Comparison of ENCODE assay signal across 17 cellular contexts in genomic region chr15:50872832-50873231, GRCh38. TPM values are rescaled to one million over a fixed set of nuclear protein-coding genes. Genes with fewer than 3 reads are reported as not detected.
DNase-seq lines count a peak whose midpoint lies in the region; ATAC-seq, FAIRE-seq and TF ChIP-seq lines count a peak whose summit lies in the region.
"Had no signal": no experiment of that assay in that cellular context is flagged by ENCODE, and none has a peak within 500 bp of the region (broad histone marks: within the 10 kb centered on the region; RNA-seq: fewer than 3 reads in every experiment).

No MANE protein-coding gene starts in this region.

- H3K36me3 ChIP-seq in mesodermal cell (ENCODE audit: control insufficient read depth, insufficient read depth, low read length) = no peaks in the 10 kb centered on the region

- ATAC-seq in HG02678 (IDR thresholded peaks at IDR 0.05; ENCODE audit: unreplicated experiment) (no peak), GM19455 (IDR thresholded peaks at IDR 0.05; ENCODE audit: unreplicated experiment) (no peak)
- ATAC-seq: HepG2 had no signal

- peaks cover 10% of the 10 kb centered on the region for H3K4me1 ChIP-seq in mesodermal cell (ENCODE audit: control insufficient read depth, insufficient read depth, low read length, poor library complexity, severe bottlenecking)

- DNase-seq in GM12891 (ENCODE audit: insufficient read length, low spot score) (no peak), renal cortical epithelial cell (ENCODE audit: low read depth) (peak; percentile 18), T-helper 9 cell (no peak)
- DNase-seq: CD8-positive, alpha-beta memory T cell; DMS 273 treated with DMSO at 0.1 percent for 48 hours; DMS79; EL; GM23248; H7 had no signal

- H3K27ac ChIP-seq in mesodermal cell (ENCODE audit: low read depth, low read length, severe bottlenecking) = peak overlapping the region; percentile 70
- H3K27ac ChIP-seq: GM23248 had no signal

- no peak overlapping the region for H3K4me3 ChIP-seq in mesodermal cell (ENCODE audit: extremely low read depth, insufficient read depth, low read length, poor library complexity, severe bottlenecking)
- H3K4me3 ChIP-seq: GM23248 had no signal

- WGBS in mesodermal cell (ENCODE audit: insufficient coverage in 2 of 2), 2 experiments = 100% methylated on average over 1 of the region's 2 CpGs; no CpG with 5 or more reads in 1 of the 2 experiments

- TF ChIP-seq POLR2A in GM12891 (IDR thresholded peaks at IDR 0.05; ENCODE audit: low read depth, low read length) = no peak

- H3K9me3 ChIP-seq in mesodermal cell (ENCODE audit: control insufficient read depth, low read length) = no peaks in the 10 kb centered on the region

- FAIRE-seq in GM12891 (lab: Jason Lieb, UNC) = peak; percentile 41
- FAIRE-seq: G401.6, GM12892, GM19239, HepG2, HTR-8/SVneo had no signal

TF ChIP-seq in GM12891, 5 proteins besides CTCF, POLR2A, EP300 and RAD21:
- TF ChIP-seq POU2F2 (IDR thresholded peaks at IDR 0.05; ENCODE audit: low read depth, low read length) (no peak), PAX5 (IDR thresholded peaks at IDR 0.05; ENCODE audit: insufficient read depth, low read length, severe bottlenecking) (no peak), TAF1 (IDR thresholded peaks at IDR 0.05; ENCODE audit: low read depth, low read length) (no peak), SPI1 (IDR thresholded peaks at IDR 0.05; ENCODE audit: low read depth, low read length) (no peak), POLR2AphosphoS5 (IDR thresholded peaks at IDR 0.05; ENCODE audit: low read depth, low read length) (no peak)
TF ChIP-seq in GM12891: peak in this region for 0.

RNA-seq across cellular contexts. Expression of gene AP4E1, which starts 35.7 kb away (rescaled TPM):
- 2.7 TPM for polyA plus RNA-seq in GM12891 (2012; ENCODE audit: low read depth, missing spikeins)
- polyA plus RNA-seq in mesodermal cell (2013, experiment 1 of 2) = 5.6 TPM
- polyA plus RNA-seq in mesodermal cell (2013, experiment 2 of 2) = 6.6 TPM
- total RNA-seq in renal cortical epithelial cell = 18.8 and 20.8 TPM in 2 replicates
